Comparison of ENCODE assay signal across 1 cellular context in the genomic region with DNA sequence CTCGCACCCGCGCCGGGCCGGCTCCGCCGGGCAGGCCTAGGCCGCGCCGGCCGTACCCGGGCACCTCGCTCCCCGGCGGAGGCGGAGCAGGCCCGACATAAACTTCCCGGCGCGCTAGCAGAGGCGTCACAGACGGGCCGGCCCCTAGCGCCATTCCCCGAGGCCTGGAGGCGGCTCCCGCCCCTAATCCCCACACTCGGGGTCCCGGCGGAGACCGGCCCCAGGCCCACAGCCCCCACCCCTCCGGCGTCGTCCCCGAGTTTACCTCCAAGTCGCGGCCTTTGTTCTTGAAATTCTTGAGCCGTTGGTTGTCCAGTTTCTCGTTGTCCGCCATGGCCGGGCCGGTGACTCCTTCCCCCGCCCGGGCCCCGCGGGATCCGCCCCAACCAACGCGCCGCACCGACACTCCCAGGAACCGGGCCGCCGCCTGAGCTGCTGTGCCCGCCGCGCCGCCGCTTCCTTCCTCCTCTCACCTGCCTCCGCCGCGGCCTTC.
TF ChIP-seq lines count a peak whose summit lies in the region.

No MANE protein-coding gene starts in this region.

TF ChIP-seq in K562, 482 proteins besides CTCF, POLR2A, EP300 and RAD21 (continued from another document and continues in another):
- TF ChIP-seq, protein P1, sequence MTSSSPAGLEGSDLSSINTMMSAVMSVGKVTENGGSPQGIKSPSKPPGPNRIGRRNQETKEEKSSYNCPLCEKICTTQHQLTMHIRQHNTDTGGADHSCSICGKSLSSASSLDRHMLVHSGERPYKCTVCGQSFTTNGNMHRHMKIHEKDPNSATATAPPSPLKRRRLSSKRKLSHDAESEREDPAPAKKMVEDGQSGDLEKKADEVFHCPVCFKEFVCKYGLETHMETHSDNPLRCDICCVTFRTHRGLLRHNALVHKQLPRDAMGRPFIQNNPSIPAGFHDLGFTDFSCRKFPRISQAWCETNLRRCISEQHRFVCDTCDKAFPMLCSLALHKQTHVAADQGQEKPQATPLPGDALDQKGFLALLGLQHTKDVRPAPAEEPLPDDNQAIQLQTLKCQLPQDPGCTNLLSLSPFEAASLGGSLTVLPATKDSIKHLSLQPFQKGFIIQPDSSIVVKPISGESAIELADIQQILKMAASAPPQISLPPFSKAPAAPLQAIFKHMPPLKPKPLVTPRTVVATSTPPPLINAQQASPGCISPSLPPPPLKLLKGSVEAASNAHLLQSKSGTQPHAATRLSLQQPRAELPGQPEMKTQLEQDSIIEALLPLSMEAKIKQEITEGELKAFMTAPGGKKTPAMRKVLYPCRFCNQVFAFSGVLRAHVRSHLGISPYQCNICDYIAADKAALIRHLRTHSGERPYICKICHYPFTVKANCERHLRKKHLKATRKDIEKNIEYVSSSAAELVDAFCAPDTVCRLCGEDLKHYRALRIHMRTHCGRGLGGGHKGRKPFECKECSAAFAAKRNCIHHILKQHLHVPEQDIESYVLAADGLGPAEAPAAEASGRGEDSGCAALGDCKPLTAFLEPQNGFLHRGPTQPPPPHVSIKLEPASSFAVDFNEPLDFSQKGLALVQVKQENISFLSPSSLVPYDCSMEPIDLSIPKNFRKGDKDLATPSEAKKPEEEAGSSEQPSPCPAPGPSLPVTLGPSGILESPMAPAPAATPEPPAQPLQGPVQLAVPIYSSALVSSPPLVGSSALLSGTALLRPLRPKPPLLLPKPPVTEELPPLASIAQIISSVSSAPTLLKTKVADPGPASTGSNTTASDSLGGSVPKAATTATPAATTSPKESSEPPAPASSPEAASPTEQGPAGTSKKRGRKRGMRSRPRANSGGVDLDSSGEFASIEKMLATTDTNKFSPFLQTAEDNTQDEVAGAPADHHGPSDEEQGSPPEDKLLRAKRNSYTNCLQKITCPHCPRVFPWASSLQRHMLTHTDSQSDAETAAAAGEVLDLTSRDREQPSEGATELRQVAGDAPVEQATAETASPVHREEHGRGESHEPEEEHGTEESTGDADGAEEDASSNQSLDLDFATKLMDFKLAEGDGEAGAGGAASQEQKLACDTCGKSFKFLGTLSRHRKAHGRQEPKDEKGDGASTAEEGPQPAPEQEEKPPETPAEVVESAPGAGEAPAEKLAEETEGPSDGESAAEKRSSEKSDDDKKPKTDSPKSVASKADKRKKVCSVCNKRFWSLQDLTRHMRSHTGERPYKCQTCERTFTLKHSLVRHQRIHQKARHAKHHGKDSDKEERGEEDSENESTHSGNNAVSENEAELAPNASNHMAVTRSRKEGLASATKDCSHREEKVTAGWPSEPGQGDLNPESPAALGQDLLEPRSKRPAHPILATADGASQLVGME (CRISPR knock-in tag; IDR thresholded peaks at IDR 0.05), result no peak
- no peak for TF ChIP-seq PML (IDR thresholded peaks at IDR 0.05; ENCODE audit: low read length)
- no peak for TF ChIP-seq ZNF24 (IDR thresholded peaks at IDR 0.05)
- no peak for TF ChIP-seq TCF3 (CRISPR knock-in tag; IDR thresholded peaks at IDR 0.05)
- TF ChIP-seq RBM15 (IDR thresholded peaks at IDR 0.05; ENCODE audit: insufficient read depth, low read length), result no peak
- TF ChIP-seq HOXB6 (CRISPR knock-in tag; IDR thresholded peaks at IDR 0.05; ENCODE audit: borderline replicate concordance), result no peak
- TF ChIP-seq SNIP1 (IDR thresholded peaks at IDR 0.05; ENCODE audit: low read depth), result no peak
- no peak for TF ChIP-seq NCOA4 (IDR thresholded peaks at IDR 0.05; ENCODE audit: partially characterized antibody)
- TF ChIP-seq ZFP36 (IDR thresholded peaks at IDR 0.05; ENCODE audit: low read depth, low read length, partially characterized antibody), result no peak
- TF ChIP-seq SREBF1 (IDR thresholded peaks at IDR 0.05; ENCODE audit: borderline replicate concordance, low read depth, low read length), result no peak
- TF ChIP-seq, protein P2, sequence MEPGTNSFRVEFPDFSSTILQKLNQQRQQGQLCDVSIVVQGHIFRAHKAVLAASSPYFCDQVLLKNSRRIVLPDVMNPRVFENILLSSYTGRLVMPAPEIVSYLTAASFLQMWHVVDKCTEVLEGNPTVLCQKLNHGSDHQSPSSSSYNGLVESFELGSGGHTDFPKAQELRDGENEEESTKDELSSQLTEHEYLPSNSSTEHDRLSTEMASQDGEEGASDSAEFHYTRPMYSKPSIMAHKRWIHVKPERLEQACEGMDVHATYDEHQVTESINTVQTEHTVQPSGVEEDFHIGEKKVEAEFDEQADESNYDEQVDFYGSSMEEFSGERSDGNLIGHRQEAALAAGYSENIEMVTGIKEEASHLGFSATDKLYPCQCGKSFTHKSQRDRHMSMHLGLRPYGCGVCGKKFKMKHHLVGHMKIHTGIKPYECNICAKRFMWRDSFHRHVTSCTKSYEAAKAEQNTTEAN (CRISPR knock-in tag; IDR thresholded peaks at IDR 0.05), result no peak
- TF ChIP-seq, protein P3, sequence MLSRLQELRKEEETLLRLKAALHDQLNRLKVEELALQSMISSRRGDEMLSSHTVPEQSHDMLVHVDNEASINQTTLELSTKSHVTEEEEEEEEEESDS (CRISPR knock-in tag; IDR thresholded peaks at IDR 0.05), result no peak
- TF ChIP-seq, protein P4, sequence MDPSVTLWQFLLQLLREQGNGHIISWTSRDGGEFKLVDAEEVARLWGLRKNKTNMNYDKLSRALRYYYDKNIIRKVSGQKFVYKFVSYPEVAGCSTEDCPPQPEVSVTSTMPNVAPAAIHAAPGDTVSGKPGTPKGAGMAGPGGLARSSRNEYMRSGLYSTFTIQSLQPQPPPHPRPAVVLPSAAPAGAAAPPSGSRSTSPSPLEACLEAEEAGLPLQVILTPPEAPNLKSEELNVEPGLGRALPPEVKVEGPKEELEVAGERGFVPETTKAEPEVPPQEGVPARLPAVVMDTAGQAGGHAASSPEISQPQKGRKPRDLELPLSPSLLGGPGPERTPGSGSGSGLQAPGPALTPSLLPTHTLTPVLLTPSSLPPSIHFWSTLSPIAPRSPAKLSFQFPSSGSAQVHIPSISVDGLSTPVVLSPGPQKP (CRISPR knock-in tag; IDR thresholded peaks at IDR 0.05), result no peak
- no peak for TF ChIP-seq RBM22 (IDR thresholded peaks at IDR 0.05; ENCODE audit: low read depth, low read length, poor library complexity, severe bottlenecking)
- TF ChIP-seq KLF6 (CRISPR knock-in tag; IDR thresholded peaks at IDR 0.05; ENCODE audit: borderline replicate concordance), result peak; percentile 24; the same call in 1 of the 2 replicates
- no peak for TF ChIP-seq NRF1 (conservative IDR thresholded peaks at IDR 0.05 in 1 of 2, IDR thresholded peaks at IDR 0.05 in 1 of 2)
- TF ChIP-seq, protein P5, sequence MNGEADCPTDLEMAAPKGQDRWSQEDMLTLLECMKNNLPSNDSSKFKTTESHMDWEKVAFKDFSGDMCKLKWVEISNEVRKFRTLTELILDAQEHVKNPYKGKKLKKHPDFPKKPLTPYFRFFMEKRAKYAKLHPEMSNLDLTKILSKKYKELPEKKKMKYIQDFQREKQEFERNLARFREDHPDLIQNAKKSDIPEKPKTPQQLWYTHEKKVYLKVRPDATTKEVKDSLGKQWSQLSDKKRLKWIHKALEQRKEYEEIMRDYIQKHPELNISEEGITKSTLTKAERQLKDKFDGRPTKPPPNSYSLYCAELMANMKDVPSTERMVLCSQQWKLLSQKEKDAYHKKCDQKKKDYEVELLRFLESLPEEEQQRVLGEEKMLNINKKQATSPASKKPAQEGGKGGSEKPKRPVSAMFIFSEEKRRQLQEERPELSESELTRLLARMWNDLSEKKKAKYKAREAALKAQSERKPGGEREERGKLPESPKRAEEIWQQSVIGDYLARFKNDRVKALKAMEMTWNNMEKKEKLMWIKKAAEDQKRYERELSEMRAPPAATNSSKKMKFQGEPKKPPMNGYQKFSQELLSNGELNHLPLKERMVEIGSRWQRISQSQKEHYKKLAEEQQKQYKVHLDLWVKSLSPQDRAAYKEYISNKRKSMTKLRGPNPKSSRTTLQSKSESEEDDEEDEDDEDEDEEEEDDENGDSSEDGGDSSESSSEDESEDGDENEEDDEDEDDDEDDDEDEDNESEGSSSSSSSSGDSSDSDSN (IDR thresholded peaks at IDR 0.05; ENCODE audit: borderline replicate concordance in 1 of 2, low read depth in 2 of 2, low read length in 2 of 2), result peak in 1 of 2 experiments; percentile 73; a peak in 1 of 4 replicates
- TF ChIP-seq GABPB1 (CRISPR knock-in tag; IDR thresholded peaks at IDR 0.05), result no peak
- TF ChIP-seq PTTG1 (tag; IDR thresholded peaks at IDR 0.05; ENCODE audit: low read depth), result no peak
- no peak for TF ChIP-seq ARNT (IDR thresholded peaks at IDR 0.05)
- no peak for TF ChIP-seq MAFF (IDR thresholded peaks at IDR 0.05; ENCODE audit: low read length)
- TF ChIP-seq, protein P6, sequence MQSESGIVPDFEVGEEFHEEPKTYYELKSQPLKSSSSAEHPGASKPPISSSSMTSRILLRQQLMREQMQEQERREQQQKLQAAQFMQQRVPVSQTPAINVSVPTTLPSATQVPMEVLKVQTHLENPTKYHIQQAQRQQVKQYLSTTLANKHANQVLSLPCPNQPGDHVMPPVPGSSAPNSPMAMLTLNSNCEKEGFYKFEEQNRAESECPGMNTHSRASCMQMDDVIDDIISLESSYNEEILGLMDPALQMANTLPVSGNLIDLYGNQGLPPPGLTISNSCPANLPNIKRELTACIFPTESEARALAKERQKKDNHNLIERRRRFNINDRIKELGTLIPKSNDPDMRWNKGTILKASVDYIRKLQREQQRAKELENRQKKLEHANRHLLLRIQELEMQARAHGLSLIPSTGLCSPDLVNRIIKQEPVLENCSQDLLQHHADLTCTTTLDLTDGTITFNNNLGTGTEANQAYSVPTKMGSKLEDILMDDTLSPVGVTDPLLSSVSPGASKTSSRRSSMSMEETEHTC (IDR thresholded peaks at IDR 0.05), result no peak
- TF ChIP-seq SMAD2 (IDR thresholded peaks at IDR 0.05; ENCODE audit: low read depth, low read length), result no peak
- TF ChIP-seq CBFB (CRISPR knock-in tag; IDR thresholded peaks at IDR 0.05), result no peak
- peak; percentile 43 for TF ChIP-seq CHD1 (IDR thresholded peaks at IDR 0.05; ENCODE audit: low read length)
- TF ChIP-seq ZNF830 (CRISPR knock-in tag; IDR thresholded peaks at IDR 0.05), result no peak
- TF ChIP-seq ZZZ3 (IDR thresholded peaks at IDR 0.05), result no peak
- no peak for TF ChIP-seq EP400 (IDR thresholded peaks at IDR 0.05)
- no peak for TF ChIP-seq CBX1 (IDR thresholded peaks at IDR 0.05; ENCODE audit: low read depth)
- TF ChIP-seq, protein P7, sequence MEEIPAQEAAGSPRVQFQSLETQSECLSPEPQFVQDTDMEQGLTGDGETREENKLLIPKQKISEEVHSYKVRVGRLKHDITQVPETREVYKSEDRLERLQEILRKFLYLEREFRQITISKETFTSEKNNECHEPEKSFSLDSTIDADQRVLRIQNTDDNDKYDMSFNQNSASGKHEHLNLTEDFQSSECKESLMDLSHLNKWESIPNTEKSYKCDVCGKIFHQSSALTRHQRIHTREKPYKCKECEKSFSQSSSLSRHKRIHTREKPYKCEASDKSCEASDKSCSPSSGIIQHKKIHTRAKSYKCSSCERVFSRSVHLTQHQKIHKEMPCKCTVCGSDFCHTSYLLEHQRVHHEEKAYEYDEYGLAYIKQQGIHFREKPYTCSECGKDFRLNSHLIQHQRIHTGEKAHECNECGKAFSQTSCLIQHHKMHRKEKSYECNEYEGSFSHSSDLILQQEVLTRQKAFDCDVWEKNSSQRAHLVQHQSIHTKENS (CRISPR knock-in tag; IDR thresholded peaks at IDR 0.05), result no peak
- 0 out of 2 replicates have a peak, but pooled peaks have one; percentile 36 for TF ChIP-seq GTF2A2 (tag; IDR thresholded peaks at IDR 0.05)
- no peak for TF ChIP-seq ZNF263 (CRISPR knock-in tag; IDR thresholded peaks at IDR 0.05; ENCODE audit: borderline replicate concordance)
- TF ChIP-seq HMGN3 (IDR thresholded peaks at IDR 0.05; ENCODE audit: borderline replicate concordance, extremely low read depth, insufficient read length, low read depth, low read length), result peak; percentile 8
- TF ChIP-seq ZC3H11A (IDR thresholded peaks at IDR 0.05; ENCODE audit: low read depth, low read length), result no peak
- no peak for TF ChIP-seq HDGF (IDR thresholded peaks at IDR 0.05)
- TF ChIP-seq SETDB1 (IDR thresholded peaks at IDR 0.05; ENCODE audit: low read length), result no peak
- TF ChIP-seq KDM1A (IDR thresholded peaks at IDR 0.05), result no peak
- no peak for TF ChIP-seq HDAC8 (tag; IDR thresholded peaks at IDR 0.05)
- TF ChIP-seq SRSF1 (IDR thresholded peaks at IDR 0.05; ENCODE audit: low read depth, low read length), result no peak
- TF ChIP-seq DPF2 (IDR thresholded peaks at IDR 0.05), result no peak
- peak; percentile 6 for TF ChIP-seq CXXC5 (CRISPR knock-in tag; IDR thresholded peaks at IDR 0.05)
- TF ChIP-seq NFE2L1 (tag; IDR thresholded peaks at IDR 0.05; ENCODE audit: borderline replicate concordance, low read depth), result no peak
- TF ChIP-seq ZNF408 (CRISPR knock-in tag; IDR thresholded peaks at IDR 0.05; ENCODE audit: low read depth), result no peak
- TF ChIP-seq NFYB (IDR thresholded peaks at IDR 0.05; ENCODE audit: extremely low read depth, insufficient read length), result no peak
